Comparison of ENCODE assay signal across 9 cellular contexts in the genomic region with DNA sequence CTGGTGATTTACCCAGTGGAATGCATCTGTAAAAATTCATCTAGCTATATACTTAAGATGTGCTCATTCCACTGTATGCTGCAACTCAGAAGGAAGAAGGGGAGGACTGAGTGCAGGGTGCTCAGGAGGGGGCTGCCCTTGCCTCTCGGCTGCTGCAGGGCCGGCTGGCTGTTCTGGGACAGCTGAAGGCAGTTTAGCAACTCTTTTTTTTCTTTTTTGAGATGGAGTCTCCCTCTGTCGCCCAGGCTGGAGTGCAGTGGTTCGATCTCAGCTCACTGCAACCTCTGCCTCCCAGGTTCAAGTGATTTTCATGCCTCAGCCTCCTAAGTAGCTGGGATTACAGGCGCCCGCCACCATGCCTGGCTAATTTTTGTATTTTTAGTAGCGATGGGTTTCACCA. TPM values are rescaled to one million over a fixed set of nuclear protein-coding genes. Genes with fewer than 3 reads are reported as not detected.
DNase-seq lines count a peak whose midpoint lies in the region; ATAC-seq and TF ChIP-seq lines count a peak whose summit lies in the region.
"Not testable (repeated sequence)": the region's sequence is repeated elsewhere in the genome, so short reads cannot be mapped to it uniquely, and the experiment has no call there.
"Had no signal": no experiment of that assay in that cellular context is flagged by ENCODE, and none has a peak within 500 bp of the region (broad histone marks: within the 10 kb centered on the region; RNA-seq: fewer than 3 reads in every experiment).

No MANE protein-coding gene starts in this region.

- peak overlapping the region; percentile 39 for H3K4me2 ChIP-seq in DOHH2 (ENCODE audit: low read length)
- H3K4me2 ChIP-seq in OCI-LY7 (ENCODE audit: low read length): peak overlapping the region; percentile 34

- POLR2A ChIA-PET in OCI-LY7 (lab: Charles Lee): interaction anchor here (1.1 kb wide), 1 partner anchor 16 kb away, joined by 4 read pairs; no protein-coding TSS in a partner anchor

- intact Hi-C loops in OCI-LY7 (cut with micrococcal nuclease; ENCODE audit: unreplicated experiment); Right ventricle myocardium inferior (cut with DNase I); left ventricle myocardium superior (cut with micrococcal nuclease); upper lobe of right lung (cut with DNase I): not testable (repeated sequence)

- H3K36me3 Mint-ChIP-seq in natural killer cell treated with Interleukin-12 subunit alpha and Interleukin-12 subunit beta and Interleukin-15 and Interleukin-18, amount 100 ng/mL, for 72 hours; progenitor cell of endocrine pancreas (ENCODE audit: insufficient read depth): not testable (repeated sequence)

- H3K9me3 ChIP-seq in DOHH2 (ENCODE audit: control insufficient read depth, insufficient read depth, low read length); OCI-LY7 (ENCODE audit: low read length); upper lobe of right lung: not testable (repeated sequence)

- H2AFZ ChIP-seq in OCI-LY7 (ENCODE audit: low read length): not testable (repeated sequence)

- not testable (repeated sequence) for BruUV-seq in OCI-LY7 (replicated peaks; lab: Mats Ljungman, UMichigan)

- not testable (repeated sequence) for H3K79me2 ChIP-seq in DOHH2 (ENCODE audit: control insufficient read depth, low read length); OCI-LY7 (ENCODE audit: insufficient read depth, low read depth, low read length)

- H3K27ac ChIP-seq in DOHH2 (ENCODE audit: low read depth, low read length) (peak overlapping the region; percentile 37), OCI-LY7 (ENCODE audit: low read depth, low read length, poor library complexity, severe bottlenecking) (peak overlapping the region; percentile 53)
- H3K27ac ChIP-seq in upper lobe of right lung: not testable (repeated sequence)

- DNase-seq in OCI-LY7 (ENCODE audit: low spot score); progenitor cell of endocrine pancreas (ENCODE audit: low spot score, unreplicated experiment): not testable (repeated sequence)
- DNase-seq in Right ventricle myocardium inferior (ENCODE audit: missing footprints): peak; percentile 33
- peak; percentile 14 for DNase-seq in left ventricle myocardium superior
- peak; percentile 18 for DNase-seq in natural killer cell treated with Interleukin-12 subunit alpha and Interleukin-12 subunit beta and Interleukin-15 and Interleukin-18, amount 100 ng/mL, for 72 hours (ENCODE audit: low spot score)
- DNase-seq in upper lobe of right lung: peak; percentile 23

- H3K36me3 ChIP-seq in DOHH2 (ENCODE audit: control insufficient read depth, low read length); OCI-LY7 (ENCODE audit: insufficient read depth, low read length); upper lobe of right lung: not testable (repeated sequence)

- peaks cover 13 to 14% of the 10 kb centered on the region in 2 donors for H3K4me1 Mint-ChIP-seq in natural killer cell treated with Interleukin-12 subunit alpha and Interleukin-12 subunit beta and Interleukin-15 and Interleukin-18, amount 100 ng/mL, for 72 hours (ENCODE audit: low read depth in 2 of 2)
- not testable (repeated sequence) for H3K4me1 Mint-ChIP-seq in progenitor cell of endocrine pancreas (ENCODE audit: low read depth)

- H3K27me3 ChIP-seq in DOHH2 (ENCODE audit: control insufficient read depth, low read length); upper lobe of right lung: not testable (repeated sequence)

- H3K4me3 ChIP-seq in DOHH2 (ENCODE audit: low read length): 0 out of 2 replicates have a peak overlapping the region, but pooled peaks have one; percentile 3
- not testable (repeated sequence) for H3K4me3 ChIP-seq in OCI-LY7 (ENCODE audit: low read depth, low read length, poor library complexity, severe bottlenecking); upper lobe of right lung

- not testable (repeated sequence) for TF ChIP-seq CTCF in DOHH2 (IDR thresholded peaks at IDR 0.05; ENCODE audit: low read depth, low read length, poor library complexity, severe bottlenecking); OCI-LY7 (conservative IDR thresholded peaks at IDR 0.05; ENCODE audit: low read length); progenitor cell of endocrine pancreas (IDR thresholded peaks at IDR 0.05; ENCODE audit: unreplicated experiment); upper lobe of right lung (IDR thresholded peaks at IDR 0.05)

- not testable (repeated sequence) for H3K4me3 Mint-ChIP-seq in natural killer cell treated with Interleukin-12 subunit alpha and Interleukin-12 subunit beta and Interleukin-15 and Interleukin-18, amount 100 ng/mL, for 72 hours; progenitor cell of endocrine pancreas (ENCODE audit: low read depth)

- CTCF ChIA-PET in OCI-LY7 (lab: Charles Lee; ENCODE audit: unreplicated experiment): not testable (repeated sequence)

- H3F3A ChIP-seq in DOHH2 (ENCODE audit: control insufficient read depth, insufficient read depth): not testable (repeated sequence)

- not testable (repeated sequence) for ATAC-seq in Right ventricle myocardium inferior; natural killer cell treated with Interleukin-12 subunit alpha and Interleukin-12 subunit beta and Interleukin-15 and Interleukin-18, amount 100 ng/mL, for 72 hours; upper lobe of right lung
- peak; percentile 6 for ATAC-seq in left ventricle myocardium superior

- H3K4me1 ChIP-seq in DOHH2 (ENCODE audit: control insufficient read depth, low read length) (peaks cover 71% of the 10 kb centered on the region), OCI-LY7 (ENCODE audit: insufficient read depth, low read length, poor library complexity, severe bottlenecking) (peaks cover 49% of the 10 kb centered on the region)
- not testable (repeated sequence) for H3K4me1 ChIP-seq in upper lobe of right lung

- peaks cover 7 to 13% of the 10 kb centered on the region in 2 donors for H3K27me3 Mint-ChIP-seq in natural killer cell treated with Interleukin-12 subunit alpha and Interleukin-12 subunit beta and Interleukin-15 and Interleukin-18, amount 100 ng/mL, for 72 hours
- peaks cover 16% of the 10 kb centered on the region for H3K27me3 Mint-ChIP-seq in progenitor cell of endocrine pancreas

- not testable (repeated sequence) for H3K9me3 Mint-ChIP-seq in natural killer cell treated with Interleukin-12 subunit alpha and Interleukin-12 subunit beta and Interleukin-15 and Interleukin-18, amount 100 ng/mL, for 72 hours; progenitor cell of endocrine pancreas (ENCODE audit: low read depth)

- H3K27ac Mint-ChIP-seq in natural killer cell treated with Interleukin-12 subunit alpha and Interleukin-12 subunit beta and Interleukin-15 and Interleukin-18, amount 100 ng/mL, for 72 hours: not testable (repeated sequence)
- peak overlapping the region; percentile 31 for H3K27ac Mint-ChIP-seq in progenitor cell of endocrine pancreas

- not testable (repeated sequence) for H4K20me1 ChIP-seq in DOHH2 (ENCODE audit: control insufficient read depth, insufficient read depth, low read depth, low read length); OCI-LY7 (ENCODE audit: insufficient read depth, low read length)

- not testable (repeated sequence) for H3K9me2 ChIP-seq in DOHH2 (replicated peaks; ENCODE audit: control insufficient read depth, low read length); OCI-LY7 (ENCODE audit: insufficient read depth, low read length)

RNA-seq across cellular contexts. Expression of a gene that starts 6.7 kb away (rescaled TPM):
- not detected in 2 replicates for total RNA-seq in OCI-LY7 (2014; rRNA removed; shearing (Covaris generic))
- total RNA-seq in OCI-LY7 (2022): not detected in 2 replicates
- total RNA-seq in Right ventricle myocardium inferior: not detected
- total RNA-seq in left ventricle myocardium superior: not detected
- total RNA-seq in natural killer cell treated with Interleukin-12 subunit alpha and Interleukin-12 subunit beta and Interleukin-15 and Interleukin-18, amount 100 ng/mL, for 72 hours: not detected
- total RNA-seq in progenitor cell of endocrine pancreas: 0.42 TPM in 1 of 2 replicates, not detected in the other
- total RNA-seq in upper lobe of right lung: not detected
- total RNA-seq: Calu3; CD4-positive, alpha-beta memory T cell had no signal

RNA-seq across cellular contexts. Expression of a gene that starts 6.9 kb away (rescaled TPM):
- not detected in 2 replicates for total RNA-seq in OCI-LY7 (2014; rRNA removed; shearing (Covaris generic))
- total RNA-seq in OCI-LY7 (2022) (not detected in 2 replicates), Right ventricle myocardium inferior (not detected), left ventricle myocardium superior (not detected), progenitor cell of endocrine pancreas (0.12 TPM in 1 of 2 replicates, not detected in the other), upper lobe of right lung (not detected)
- total RNA-seq in natural killer cell treated with Interleukin-12 subunit alpha and Interleukin-12 subunit beta and Interleukin-15 and Interleukin-18, amount 100 ng/mL, for 72 hours: not detected
- total RNA-seq: Calu3; CD4-positive, alpha-beta memory T cell had no signal

RNA-seq across cellular contexts. Expression of a gene that starts 12.6 kb away (rescaled TPM):
- total RNA-seq in OCI-LY7 (2014; rRNA removed; shearing (Covaris generic)): not detected in 2 replicates
- not detected in 2 replicates for total RNA-seq in OCI-LY7 (2022)
- 0.11 TPM for total RNA-seq in Right ventricle myocardium inferior
- total RNA-seq in left ventricle myocardium superior: 0.15 TPM
- total RNA-seq in natural killer cell treated with Interleukin-12 subunit alpha and Interleukin-12 subunit beta and Interleukin-15 and Interleukin-18, amount 100 ng/mL, for 72 hours: not detected
- total RNA-seq in progenitor cell of endocrine pancreas: not detected in 2 replicates
- not detected for total RNA-seq in upper lobe of right lung
- total RNA-seq: Calu3; CD4-positive, alpha-beta memory T cell had no signal

RNA-seq across cellular contexts. Expression of a gene that starts 17.5 kb away (rescaled TPM):
- total RNA-seq in OCI-LY7 (2014; rRNA removed; shearing (Covaris generic)): 21.0 and 27.8 TPM in 2 replicates
- total RNA-seq in OCI-LY7 (2022) (18.5 and 21.1 TPM in 2 replicates), Right ventricle myocardium inferior (2.0 TPM), left ventricle myocardium superior (1.7 TPM), progenitor cell of endocrine pancreas (11.9 and 12.0 TPM in 2 replicates), upper lobe of right lung (3.9 TPM)
- 1 to 10 TPM; 3.2 to 9.4 TPM for total RNA-seq in natural killer cell treated with Interleukin-12 subunit alpha and Interleukin-12 subunit beta and Interleukin-15 and Interleukin-18, amount 100 ng/mL, for 72 hours

RNA-seq across cellular contexts. Expression of a gene that starts 17.7 kb away (rescaled TPM):
- total RNA-seq in OCI-LY7 (2014; rRNA removed; shearing (Covaris generic)): 59.9 and 61.6 TPM in 2 replicates
- total RNA-seq in OCI-LY7 (2022): 73.7 and 76.3 TPM in 2 replicates
- 39.0 TPM for total RNA-seq in Right ventricle myocardium inferior
- 40.7 TPM for total RNA-seq in left ventricle myocardium superior
- total RNA-seq in natural killer cell treated with Interleukin-12 subunit alpha and Interleukin-12 subunit beta and Interleukin-15 and Interleukin-18, amount 100 ng/mL, for 72 hours: 10 to 100 TPM; 65.6 to 79.2 TPM
- total RNA-seq in progenitor cell of endocrine pancreas: 78.5 and 81.9 TPM in 2 replicates
- 68.0 TPM for total RNA-seq in upper lobe of right lung
